Comparison of ENCODE assay signal across 8 cellular contexts in the genomic region with DNA sequence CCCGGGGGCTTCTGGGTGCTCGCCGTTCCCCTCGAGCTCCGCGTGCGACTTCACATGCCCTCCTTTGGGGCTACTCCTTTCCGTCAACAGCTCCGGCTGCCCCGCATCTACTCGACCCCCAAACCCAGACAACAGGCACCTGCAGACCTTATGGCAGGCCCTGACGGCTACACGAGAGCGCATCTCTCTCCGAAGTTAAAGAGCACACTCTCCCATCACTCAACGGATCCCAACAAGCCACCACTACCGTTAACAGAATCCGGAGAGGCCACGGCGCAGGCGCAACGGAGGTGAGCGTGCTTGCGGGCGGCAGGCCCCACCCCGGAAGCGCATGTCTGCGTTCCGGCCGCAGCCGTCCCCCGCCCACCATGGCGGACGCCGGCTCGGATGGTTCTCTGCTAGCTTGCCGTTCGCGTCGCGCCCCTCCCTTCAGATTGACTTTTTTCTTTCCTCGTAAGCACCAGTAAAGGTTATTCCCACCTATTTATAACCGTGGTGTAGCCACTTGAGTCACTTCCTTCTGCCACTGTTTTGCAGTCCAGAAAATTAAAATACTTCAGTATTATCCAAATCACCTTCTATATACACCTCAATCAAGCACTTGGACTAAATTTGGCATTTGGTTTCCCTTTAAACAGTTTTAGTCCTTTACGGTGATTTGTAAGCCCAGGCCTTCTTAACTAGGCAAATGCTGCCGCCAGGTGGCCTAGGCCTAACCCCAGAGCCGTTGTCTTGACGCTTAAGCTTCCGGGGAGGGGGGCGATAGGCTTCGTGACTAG. TPM values are rescaled to one million over a fixed set of nuclear protein-coding genes. Genes with fewer than 3 reads are reported as not detected.
A peak's percentile ranks its signal among the peaks of the same experiment; 100 is the strongest.
DNase-seq lines count a peak whose midpoint lies in the region; ATAC-seq and TF ChIP-seq lines count a peak whose summit lies in the region.

A gene (minus strand): TSS at position 269 of the 779 bp plus-strand sequence. CDS start 86 bp downstream, at position 183.

- H3K4me3 ChIP-seq in SK-N-MC, result peak within 1 kb of the TSS; percentile 93

- ATAC-seq in HG02588 (IDR thresholded peaks at IDR 0.05; ENCODE audit: unreplicated experiment), result peak; percentile 84

- H3K36me3 ChIP-seq in SK-N-MC (ENCODE audit: insufficient read depth, low read length), result peaks cover 58% of the 10 kb centered on the region

- H3K9ac ChIP-seq in SK-N-MC (ENCODE audit: insufficient read length), result peak within 1 kb of the TSS; percentile 84

- peak within 1 kb of the TSS; percentile 96 for H3K27ac Mint-ChIP-seq in activated naive CD4-positive, alpha-beta T cell treated with anti-CD3 and anti-CD28 coated beads, Interleukin-2, amount 10 ng/mL, durations not matched to agents 7 days and 5 days

- no peaks in the 10 kb centered on the region for H3K27me3 Mint-ChIP-seq in activated naive CD4-positive, alpha-beta T cell treated with anti-CD3 and anti-CD28 coated beads, Interleukin-2, amount 10 ng/mL, durations not matched to agents 7 days and 5 days

- peak; percentile 67 for TF ChIP-seq CTCF in GM10266 (IDR thresholded peaks at IDR 0.05; ENCODE audit: control insufficient read depth, insufficient read depth, low read depth, missing control alignments)

- peak within 1 kb of the TSS; percentile 98 for H3K4me3 Mint-ChIP-seq in activated naive CD4-positive, alpha-beta T cell treated with anti-CD3 and anti-CD28 coated beads, Interleukin-2, amount 10 ng/mL, durations not matched to agents 7 days and 5 days

- CTCF ChIA-PET in activated naive CD4-positive, alpha-beta T cell treated with anti-CD3 and anti-CD28 coated beads, Interleukin-2, amount 10 ng/mL, durations not matched to agents 7 days and 5 days (lab: Charles Lee), result interaction anchor here (0.7 to 10.6 kb wide), 7 partner anchors 9 to 243 kb away, joined by 3 to 264 read pairs (median 4); a partner anchor contains a TSS

- no peaks in the 10 kb centered on the region for H3K9me3 ChIP-seq in SK-N-MC (ENCODE audit: low read depth, low read length)

- H3K4me1 Mint-ChIP-seq in activated naive CD4-positive, alpha-beta T cell treated with anti-CD3 and anti-CD28 coated beads, Interleukin-2, amount 10 ng/mL, durations not matched to agents 7 days and 5 days, result peaks cover 87% of the 10 kb centered on the region

- no peaks in the 10 kb centered on the region for H3K9me3 Mint-ChIP-seq in activated naive CD4-positive, alpha-beta T cell treated with anti-CD3 and anti-CD28 coated beads, Interleukin-2, amount 10 ng/mL, durations not matched to agents 7 days and 5 days

- DNase-seq in GM10266 (ENCODE audit: extremely low spot score), result peak; percentile 88
- DNase-seq in NCI-H1048 (lab: John Stamatoyannopoulos, UW), result peak; percentile 82
- DNase-seq in SK-N-MC (ENCODE audit: low read depth, low spot score), result peak; percentile 52
- DNase-seq in activated naive CD4-positive, alpha-beta T cell treated with anti-CD3 and anti-CD28 coated beads, Interleukin-2, amount 10 ng/mL, durations not matched to agents 7 days and 5 days, result peak; percentile 96
- peak; percentile 93 for DNase-seq in germinal center (ENCODE audit: low spot score)
- peak; percentile 82 for DNase-seq in occipital lobe (lab: John Stamatoyannopoulos, UW)

- peak within 1 kb of the TSS; percentile 92 for H3K27ac ChIP-seq in SK-N-MC
- peak within 1 kb of the TSS; percentile 70 for H3K27ac ChIP-seq in temporal lobe (ENCODE audit: low read depth, low read length)

- H3K36me3 Mint-ChIP-seq in activated naive CD4-positive, alpha-beta T cell treated with anti-CD3 and anti-CD28 coated beads, Interleukin-2, amount 10 ng/mL, durations not matched to agents 7 days and 5 days, result peaks cover 60% of the 10 kb centered on the region

RNA-seq across cellular contexts. Expression of the gene that starts here (rescaled TPM):
- total RNA-seq in occipital lobe, result 12.6 TPM
- total RNA-seq in temporal lobe, result 9.6 TPM

Comparison
In these comparisons a context has a peak if more than half of its experiments do, and no peak if none do; other contexts are left out.
1. Peak in every context shown above with its lines: DNase-seq, ATAC-seq, H3K4me3 ChIP-seq and H3K27ac ChIP-seq.